ENCODE assay signal across 14 cellular contexts in genomic region chr6:36301085-36301658, GRCh38. TPM values are rescaled to one million over a fixed set of nuclear protein-coding genes. Genes with fewer than 3 reads are reported as not detected.
DNase-seq lines count a peak whose midpoint lies in the region; ATAC-seq lines count a peak whose summit lies in the region.
"Had no signal": no experiment of that assay in that cellular context is flagged by ENCODE, and none has a peak within 500 bp of the region (broad histone marks: within the 10 kb centered on the region; RNA-seq: fewer than 3 reads in every experiment).

No MANE protein-coding gene starts in this region.

- intact Hi-C loops in aorta (cut with DNase I): loop anchor here in 1 of 2 donors (5.0 kb wide), 1 partner anchor 41 kb away; no protein-coding TSS in a partner anchor

- H3K4ac ChIP-seq in mesendoderm (ENCODE audit: low read depth, low read length): no peak overlapping the region

- H3K79me2 ChIP-seq in mesendoderm (ENCODE audit: control insufficient read depth, insufficient read depth, low read length): no peaks in the 10 kb centered on the region

- H4K5ac ChIP-seq in mesendoderm (ENCODE audit: low read length): no peak overlapping the region

- no peak overlapping the region for H2BK5ac ChIP-seq in mesendoderm (ENCODE audit: low read length)

- no peak overlapping the region for H3K18ac ChIP-seq in mesendoderm (ENCODE audit: low read length)

- H3K4me1 ChIP-seq in mesendoderm (ENCODE audit: control insufficient read depth, low read depth, low read length): no peaks in the 10 kb centered on the region
- H3K4me1 ChIP-seq in aorta (ENCODE audit: control insufficient read depth in 1 of 2, insufficient read depth in 2 of 2, low read length in 2 of 2): no peaks in the 10 kb centered on the region

- peak overlapping the region; percentile 64 for H3K56ac ChIP-seq in mesendoderm (ENCODE audit: low read length)

- no CpG with 5 or more reads among the region's 10 CpGs for WGBS in mesendoderm (ENCODE audit: extremely low coverage, insufficient coverage, low lambda C conversion rate)
- WGBS in aorta, 2 donors: 69 to 79% methylated on average over 10 of the region's 10 CpGs

- no peak overlapping the region for H3K4me2 ChIP-seq in mesendoderm (ENCODE audit: low read length)

- no peak overlapping the region for H3K23ac ChIP-seq in mesendoderm (ENCODE audit: low read length)

- no peak overlapping the region for H3K4me3 ChIP-seq in mesendoderm (ENCODE audit: low read length)
- H3K4me3 ChIP-seq in aorta (ENCODE audit: low read length in 2 of 2): no peak overlapping the region

- H3K79me1 ChIP-seq in mesendoderm (ENCODE audit: low read length): no peaks in the 10 kb centered on the region

- H2BK15ac ChIP-seq in mesendoderm (replicated peaks; ENCODE audit: low read depth): no peak overlapping the region

- H3K9ac ChIP-seq in mesendoderm (ENCODE audit: low read length): no peak overlapping the region

- no peak overlapping the region for H4K8ac ChIP-seq in mesendoderm (ENCODE audit: low read depth, low read length)

- H3K36me3 ChIP-seq in mesendoderm (ENCODE audit: control insufficient read depth, insufficient read depth, low read length) (no peaks in the 10 kb centered on the region), aorta (ENCODE audit: control insufficient read depth in 1 of 2, insufficient read depth in 2 of 2, low read length in 1 of 2) (no peaks in the 10 kb centered on the region)

- no peak overlapping the region for H2AK5ac ChIP-seq in mesendoderm (ENCODE audit: low read length)

- no peaks in the 10 kb centered on the region for H3K27me3 ChIP-seq in mesendoderm (ENCODE audit: insufficient read depth, low read length, poor library complexity)
- no peaks in the 10 kb centered on the region for H3K27me3 ChIP-seq in aorta (ENCODE audit: control insufficient read depth in 1 of 2, insufficient read depth in 2 of 2, low read length in 1 of 2)

- DNase-seq in M059J (ENCODE audit: low read depth) (peak; percentile 60), fibroblast of gingiva (ENCODE audit: low read depth) (peak; percentile 6), mesendoderm (no peak), aorta (no peak), AG08396 (ENCODE audit: low spot score) (no peak)
- DNase-seq: C1 segment of cervical spinal cord, NCI-H2227 treated with DMSO at 0.1 percent for 48 hours, NCI-H524 treated with DMSO at 0.1 percent for 48 hours, SHP77 treated with DMSO at 0.1 percent for 48 hours had no signal

- H3K9me3 ChIP-seq in aorta (ENCODE audit: control insufficient read depth, low read length): no peaks in the 10 kb centered on the region

- H3K27ac ChIP-seq in mesendoderm (ENCODE audit: low read depth, low read length) (no peak overlapping the region), aorta (ENCODE audit: low read depth in 1 of 2, low read length in 2 of 2) (no peak overlapping the region)

- H2BK120ac ChIP-seq in mesendoderm (ENCODE audit: low read depth, low read length): no peak overlapping the region

- peak; percentile 36 for ATAC-seq in aorta (ENCODE audit: low FRiP score)
- no peak for ATAC-seq in GM18861 (IDR thresholded peaks at IDR 0.05; ENCODE audit: unreplicated experiment)
- no peak for ATAC-seq in HG03378 (IDR thresholded peaks at IDR 0.05; ENCODE audit: unreplicated experiment)
- ATAC-seq: HCT116 had no signal

RNA-seq across cellular contexts. Expression of gene PNPLA1, which starts 31.3 kb away (rescaled TPM):
- 0.05 and 0.27 TPM in 2 replicates for total RNA-seq in M059J (2014; rRNA removed; shearing (Covaris generic))
- polyA plus RNA-seq in mesendoderm (2013, experiment 1 of 2): 0.04 TPM
- 0.04 TPM for polyA plus RNA-seq in mesendoderm (2013, experiment 2 of 2)
- under 1 TPM in 1 of 2 donors, not detected in 1; 0.23 TPM for total RNA-seq in aorta
- polyA plus RNA-seq in aorta: under 1 TPM in 1 of 2 donors, not detected in 1; 0.15 TPM
- total RNA-seq: LHCN-M2, RPMI7951 had no signal

RNA-seq across cellular contexts. Expression of gene BNIP5, which starts 35.5 kb away (rescaled TPM):
- total RNA-seq in M059J (2014; rRNA removed; shearing (Covaris generic)): not detected in 2 replicates
- polyA plus RNA-seq in mesendoderm (2013, experiment 1 of 2): 0.04 TPM
- polyA plus RNA-seq in mesendoderm (2013, experiment 2 of 2): 0.03 TPM
- not detected for total RNA-seq in aorta
- 1 to 10 TPM in 1 of 2 donors, not detected in 1; 2.3 TPM for polyA plus RNA-seq in aorta
- total RNA-seq: LHCN-M2, RPMI7951 had no signal

Comparison
In these comparisons a context has a peak if more than half of its experiments do, and no peak if none do; other contexts are left out.
1. DNase-seq: peak in M059J (single experiment) and fibroblast of gingiva (single experiment); none in mesendoderm (single experiment), aorta (0 of 2) and AG08396 (single experiment).